ENCODE assay signal across 22 cellular contexts in genomic region chr3:149274220-149274619, GRCh38. TPM values are rescaled to one million over a fixed set of nuclear protein-coding genes. Genes with fewer than 3 reads are reported as not detected.
DNase-seq lines count a peak whose midpoint lies in the region; ATAC-seq and TF ChIP-seq lines count a peak whose summit lies in the region.
"Had no signal": no experiment of that assay in that cellular context is flagged by ENCODE, and none has a peak within 500 bp of the region (broad histone marks: within the 10 kb centered on the region; RNA-seq: fewer than 3 reads in every experiment).

No MANE protein-coding gene starts in this region.

- H3K9me3 ChIP-seq in right atrium auricular region (no peaks in the 10 kb centered on the region), neural progenitor cell (ENCODE audit: low read depth) (no peaks in the 10 kb centered on the region), upper lobe of right lung (no peaks in the 10 kb centered on the region)
- H3K9me3 ChIP-seq: BLaER1 had no signal

- no peaks in the 10 kb centered on the region for H3F3A ChIP-seq in neural progenitor cell (ENCODE audit: low read depth)

- H3K9me3 Mint-ChIP-seq in neural progenitor cell = no peaks in the 10 kb centered on the region
- H3K9me3 Mint-ChIP-seq: activated naive CD4-positive, alpha-beta T cell treated with anti-CD3 and anti-CD28 coated beads, Interleukin-2, amount 10 ng/mL, durations not matched to agents 7 days and 5 days; activated T-cell treated with anti-CD3 and anti-CD28 coated beads, Interleukin-2, amount 50 U/mL, for 72 hours; memory B cell; naive B cell had no signal

- H3K36me3 ChIP-seq in right atrium auricular region (no peaks in the 10 kb centered on the region), neural progenitor cell (no peaks in the 10 kb centered on the region), upper lobe of right lung (no peaks in the 10 kb centered on the region)
- H3K36me3 ChIP-seq: BLaER1 had no signal

- TF ChIP-seq CTCF in right atrium auricular region (IDR thresholded peaks at IDR 0.05) (no peak), neural progenitor cell (IDR thresholded peaks at IDR 0.05) (no peak), RWPE1 (conservative IDR thresholded peaks at IDR 0.05; ENCODE audit: low read depth) (no peak), upper lobe of right lung (IDR thresholded peaks at IDR 0.05) (no peak)

- peak overlapping the region; percentile 9 for H3K27ac Mint-ChIP-seq in neural progenitor cell
- H3K27ac Mint-ChIP-seq: activated naive CD4-positive, alpha-beta T cell treated with anti-CD3 and anti-CD28 coated beads, Interleukin-2, amount 10 ng/mL, durations not matched to agents 7 days and 5 days; activated T-cell treated with anti-CD3 and anti-CD28 coated beads, Interleukin-2, amount 50 U/mL, for 72 hours; memory B cell; naive B cell had no signal

- ATAC-seq in Right ventricle myocardium superior (ENCODE audit: poor library complexity) (peak; percentile 57), upper lobe of right lung (no peak)
- ATAC-seq: activated T-cell treated with anti-CD3 and anti-CD28 coated beads, Interleukin-2, amount 50 U/mL, for 72 hours; esophagus mucosa had no signal

- H4K20me1 ChIP-seq in neural progenitor cell (ENCODE audit: low read depth) = no peaks in the 10 kb centered on the region
- H4K20me1 ChIP-seq: BLaER1 had no signal

- no peak overlapping the region for H3K4me3 Mint-ChIP-seq in neural progenitor cell
- H3K4me3 Mint-ChIP-seq: activated naive CD4-positive, alpha-beta T cell treated with anti-CD3 and anti-CD28 coated beads, Interleukin-2, amount 10 ng/mL, durations not matched to agents 7 days and 5 days; activated T-cell treated with anti-CD3 and anti-CD28 coated beads, Interleukin-2, amount 50 U/mL, for 72 hours; memory B cell; naive B cell had no signal

- POLR2A ChIA-PET in RWPE1 (lab: Yijun Ruan, JAX; ENCODE audit: low non-redundant PET) = no interaction called here

- intact Hi-C loops in Right ventricle myocardium superior (cut with DNase I) (no loop called here), posterior cingulate gyrus (cut with DNase I) (loop anchor here (10.0 kb wide), 1 partner anchor 549 kb away; no protein-coding TSS in a partner anchor), upper lobe of right lung (cut with DNase I) (loop anchor here (5.0 kb wide), 1 partner anchor 157 kb away; no protein-coding TSS in a partner anchor)

- no peak overlapping the region for H3K4me3 ChIP-seq in right atrium auricular region
- no peak overlapping the region for H3K4me3 ChIP-seq in neural progenitor cell
- H3K4me3 ChIP-seq in upper lobe of right lung = no peak overlapping the region
- H3K4me3 ChIP-seq: BLaER1 had no signal

- no peak for DNase-seq in Right ventricle myocardium superior
- DNase-seq in right atrium auricular region (ENCODE audit: low spot score) = no peak
- peak; percentile 43 for DNase-seq in dermis blood vessel endothelial cell
- no peak for DNase-seq in neural progenitor cell (ENCODE audit: low spot score)
- DNase-seq in putamen (ENCODE audit: low spot score) = no peak
- no peak for DNase-seq in posterior cingulate gyrus
- no peak for DNase-seq in RWPE1 (ENCODE audit: low spot score)
- no peak for DNase-seq in upper lobe of right lung
- DNase-seq: activated naive CD4-positive, alpha-beta T cell treated with anti-CD3 and anti-CD28 coated beads, Interleukin-2, amount 10 ng/mL, durations not matched to agents 7 days and 5 days; activated T-cell treated with anti-CD3 and anti-CD28 coated beads, Interleukin-2, amount 50 U/mL, for 72 hours; aorta; effector CD4-positive, alpha-beta T cell; Kasumi-1; naive B cell; NCI-H1048; NCI-H1930; NCI-H2227 treated with DMSO at 0.1 percent for 48 hours; substantia nigra had no signal

- peaks cover 4% of the 10 kb centered on the region for H3K4me1 Mint-ChIP-seq in neural progenitor cell

- no peak overlapping the region for H2AFZ ChIP-seq in neural progenitor cell (replicated peaks)

- no peak overlapping the region for H3K9ac ChIP-seq in neural progenitor cell
- H3K9ac ChIP-seq: BLaER1 had no signal

- H3K27ac ChIP-seq in right atrium auricular region (no peak overlapping the region), neural progenitor cell (no peak overlapping the region), RWPE1 (no peak overlapping the region), upper lobe of right lung (no peak overlapping the region)
- H3K27ac ChIP-seq: BLaER1 had no signal

- CTCF ChIA-PET in RWPE1 (lab: Yijun Ruan, JAX) = interaction anchor here (0.5 to 4.3 kb wide), 3 partner anchors 86 to 215 kb away, joined by 3 to 29 read pairs (median 4); no protein-coding TSS in a partner anchor

- no peak overlapping the region for H3K4me2 ChIP-seq in neural progenitor cell
- H3K4me2 ChIP-seq: BLaER1 had no signal

- H3K36me3 Mint-ChIP-seq in neural progenitor cell = no peaks in the 10 kb centered on the region
- H3K36me3 Mint-ChIP-seq: activated naive CD4-positive, alpha-beta T cell treated with anti-CD3 and anti-CD28 coated beads, Interleukin-2, amount 10 ng/mL, durations not matched to agents 7 days and 5 days; memory B cell; naive B cell had no signal

- H3K4me1 ChIP-seq in right atrium auricular region (peaks cover 0 to 4% of the 10 kb centered on the region in 2 donors), neural progenitor cell (no peaks in the 10 kb centered on the region), upper lobe of right lung (peaks cover 4% of the 10 kb centered on the region)

- no peaks in the 10 kb centered on the region for H3K79me2 ChIP-seq in neural progenitor cell (ENCODE audit: low read depth)

- H3K27me3 ChIP-seq in right atrium auricular region (no peaks in the 10 kb centered on the region), neural progenitor cell (no peaks in the 10 kb centered on the region), upper lobe of right lung (no peaks in the 10 kb centered on the region)
- H3K27me3 ChIP-seq: BLaER1 had no signal

- H3K27me3 Mint-ChIP-seq in neural progenitor cell (ENCODE audit: insufficient read depth, low read depth) = peaks cover 3% of the 10 kb centered on the region
- H3K27me3 Mint-ChIP-seq: memory B cell, naive B cell had no signal

RNA-seq across cellular contexts. Expression of gene CP, which starts 52.6 kb away (rescaled TPM):
- total RNA-seq in Right ventricle myocardium superior = 4.7 TPM
- total RNA-seq in right atrium auricular region = 10 to 100 TPM in 1 of 2 donors, 1 to 10 TPM in 1; 6.8 to 68.4 TPM
- 0.70 and 1.0 TPM in 2 replicates for total RNA-seq in dermis blood vessel endothelial cell
- total RNA-seq in neural progenitor cell (ENCODE audit: low replicate concordance) = 0.90 TPM in 1 of 2 replicates, not detected in the other
- total RNA-seq in upper lobe of right lung = 3.4 TPM
- total RNA-seq: A673; activated T-cell treated with anti-CD3 and anti-CD28 coated beads, Interleukin-2, amount 50 U/mL, for 72 hours had no signal

RNA-seq across cellular contexts. Expression of gene TM4SF18, which starts 59.2 kb away (rescaled TPM):
- 13.2 TPM for total RNA-seq in Right ventricle myocardium superior
- total RNA-seq in right atrium auricular region = 10 to 100 TPM in 1 of 2 donors, 1 to 10 TPM in 1; 6.7 to 13.8 TPM
- total RNA-seq in dermis blood vessel endothelial cell = 363 and 529 TPM in 2 replicates
- total RNA-seq in neural progenitor cell (ENCODE audit: low replicate concordance) = not detected in 2 replicates
- 13.4 TPM for total RNA-seq in upper lobe of right lung
- total RNA-seq: activated T-cell treated with anti-CD3 and anti-CD28 coated beads, Interleukin-2, amount 50 U/mL, for 72 hours had no signal

Comparison
In these comparisons a context has a peak if more than half of its experiments do, and no peak if none do; other contexts are left out.
1. RNA of gene TM4SF18, which starts 59.2 kb away (total RNA-seq): 363 to 529 TPM in dermis blood vessel endothelial cell; 6.7 to 13.8 TPM in right atrium auricular region, 13.4 TPM in upper lobe of right lung (single experiment), 13.2 TPM in Right ventricle myocardium superior (single experiment) and not detected in neural progenitor cell; every median in the first group is over 10 times any median in the second.